Comparison of ENCODE assay signal across 36 cellular contexts in genomic region chr22:43268261-43268660, GRCh38.
"Had no signal": no experiment of that assay in that cellular context is flagged by ENCODE, and none has a peak within 500 bp of the region (broad histone marks: within the 10 kb centered on the region; RNA-seq: fewer than 3 reads in every experiment).

No MANE protein-coding gene starts in this region.

- H3K9me3 Mint-ChIP-seq: activated B cell treated with CpG ODN at 0.5 μM for 24 hours; activated CD4-positive, alpha-beta memory T cell treated with anti-CD3 and anti-CD28 coated beads for 36 hours; activated naive CD4-positive, alpha-beta T cell treated with anti-CD3 and anti-CD28 coated beads, Interleukin-2, amount 50 U/mL, for 72 hours; activated T-cell treated with anti-CD3 and anti-CD28 coated beads, Interleukin-2, amount 50 U/mL, for 4 hours; T-cell had no signal

- FAIRE-seq: astrocyte, bronchial epithelial cell, RCC 7860 had no signal

- H3K27ac Mint-ChIP-seq: activated B cell treated with CpG ODN at 0.5 μM for 24 hours; activated CD4-positive, alpha-beta memory T cell treated with anti-CD3 and anti-CD28 coated beads for 36 hours; T-cell; T-helper 17 cell had no signal

- H3K27me3 Mint-ChIP-seq: activated CD4-positive, alpha-beta memory T cell treated with anti-CD3 and anti-CD28 coated beads for 36 hours; T-helper 17 cell had no signal

- DNase-seq: activated B cell treated with CpG ODN at 0.5 μM for 24 hours; activated CD4-positive, alpha-beta memory T cell treated with anti-CD3 and anti-CD28 coated beads for 36 hours; activated CD4-positive, alpha-beta T cell treated with anti-CD3 and anti-CD28 coated beads for 4 hours; activated CD4-positive, alpha-beta T cell treated with anti-CD3 and anti-CD28 coated beads, Interleukin-2, amount 50 U/mL, for 1 hour; activated CD4-positive, CD25-positive, alpha-beta regulatory T cell treated with anti-CD3 and anti-CD28 coated beads, Interleukin-2, amount 50 U/mL, for 72 hours; activated CD8-positive, alpha-beta memory T cell treated with anti-CD3 and anti-CD28 coated beads, Interleukin-2, amount 50 U/mL, for 4 hours; activated effector memory CD4-positive, alpha-beta T cell treated with anti-CD3 and anti-CD28 coated beads, Interleukin-2, amount 50 U/mL, for 16 hours; activated naive CD4-positive, alpha-beta T cell; activated T-cell treated with anti-CD3 and anti-CD28 coated beads for 4 hours; activated T-cell treated with anti-CD3 and anti-CD28 coated beads, Interleukin-2, amount 50 U/mL, for 4 hours; adrenal gland; body of pancreas; caudate nucleus; cerebellar nuclear complex; KG1; MM.1S; MV-4-11; NCI-H1092; NCI-H1417; NCI-H146; NCI-H187 treated with DMSO at 0.1 percent for 48 hours; NCI-H2081; NCI-H226; NCI-H446 treated with DMSO at 0.1 percent for 48 hours; NCI-H524; NCI-H69; NK-92 treated with Interleukin-12 subunit alpha and Interleukin-12 subunit beta, amount 100 ng/mL, for 24 hours; PC-9; SIG-M5; T-cell; T-helper 17 cell; T-helper 9 cell had no signal

- H3K4me3 Mint-ChIP-seq: activated B cell treated with CpG ODN at 0.5 μM for 24 hours; activated CD4-positive, alpha-beta memory T cell treated with anti-CD3 and anti-CD28 coated beads for 36 hours; activated T-cell treated with anti-CD3 and anti-CD28 coated beads, Interleukin-2, amount 50 U/mL, for 4 hours; T-cell; T-helper 17 cell had no signal

- H3K36me3 Mint-ChIP-seq: activated CD4-positive, alpha-beta memory T cell treated with anti-CD3 and anti-CD28 coated beads for 36 hours; activated naive CD4-positive, alpha-beta T cell treated with anti-CD3 and anti-CD28 coated beads, Interleukin-2, amount 50 U/mL, for 72 hours; T-cell had no signal
